Comparison of ENCODE assay signal across 9 cellular contexts in genomic region chr4:53702334-53703266, GRCh38.
DNase-seq lines count a peak whose midpoint lies in the region; ATAC-seq lines count a peak whose summit lies in the region.
"Had no signal": no experiment of that assay in that cellular context is flagged by ENCODE, and none has a peak within 500 bp of the region (broad histone marks: within the 10 kb centered on the region; RNA-seq: fewer than 3 reads in every experiment).

No MANE protein-coding gene starts in this region.

- H3K9ac ChIP-seq in ES-I3 (ENCODE audit: low read depth, low read length) = peak overlapping the region; percentile 32; the same call in 1 of the 2 replicates

- no peaks in the 10 kb centered on the region for H3K27me3 ChIP-seq in layer of hippocampus (ENCODE audit: control insufficient read depth, insufficient read depth, low read length)

- peaks cover 55% of the 10 kb centered on the region for H3K4me1 Mint-ChIP-seq in stimulated activated memory B cell treated with anti-CD40 and anti-IgM and Interleukin-4, amounts not matched to agents 10 μg/mL and 1 μg/mL and 100 μg/mL, for 72 hours

- H3K27ac ChIP-seq in caudate nucleus (ENCODE audit: low read depth, low read length) (no peak overlapping the region), layer of hippocampus (ENCODE audit: low read depth, low read length) (peak overlapping the region; percentile 12)
- H3K27ac ChIP-seq: epithelial cell of prostate had no signal

- H3K36me3 ChIP-seq in ES-I3 (ENCODE audit: insufficient read depth, low read length) = no peaks in the 10 kb centered on the region

- peak; percentile 41 for DNase-seq in NOMO-1 treated with DMSO at 0.1 percent for 48 hours (lab: John Stamatoyannopoulos, UW; ENCODE audit: unreplicated experiment)
- peak in 47 of 61 donors; percentile 2 to 78 (median 40) for DNase-seq in caudate nucleus (lab: John Stamatoyannopoulos, UW)
- no peak for DNase-seq in activated CD8-positive, alpha-beta memory T cell treated with anti-CD3 and anti-CD28 coated beads, Interleukin-2, amount 50 U/mL, for 48 hours

- ATAC-seq in GM21390 (IDR thresholded peaks at IDR 0.05; ENCODE audit: unreplicated experiment) (peak; percentile 69), HG03575 (IDR thresholded peaks at IDR 0.05; ENCODE audit: extremely low read depth, insufficient number of reproducible peaks, low FRiP score, unreplicated experiment) (peak; percentile 63)
- peak; percentile 80 for ATAC-seq in stimulated activated memory B cell treated with anti-CD40 and anti-IgM and Interleukin-4, amounts not matched to agents 10 μg/mL and 1 μg/mL and 100 μg/mL, for 72 hours

- H3K9me3 Mint-ChIP-seq in stimulated activated memory B cell treated with anti-CD40 and anti-IgM and Interleukin-4, amounts not matched to agents 10 μg/mL and 1 μg/mL and 100 μg/mL, for 72 hours = peaks cover 7% of the 10 kb centered on the region

- H3K27ac Mint-ChIP-seq in stimulated activated memory B cell treated with anti-CD40 and anti-IgM and Interleukin-4, amounts not matched to agents 10 μg/mL and 1 μg/mL and 100 μg/mL, for 72 hours = peak overlapping the region; percentile 86

- H3K4me3 Mint-ChIP-seq in stimulated activated memory B cell treated with anti-CD40 and anti-IgM and Interleukin-4, amounts not matched to agents 10 μg/mL and 1 μg/mL and 100 μg/mL, for 72 hours = peak overlapping the region; percentile 74

- peaks cover 5% of the 10 kb centered on the region; the same call in 1 of the 2 replicates for H3K4me1 ChIP-seq in ES-I3 (ENCODE audit: insufficient read depth, low read length)

- H3K36me3 Mint-ChIP-seq in stimulated activated memory B cell treated with anti-CD40 and anti-IgM and Interleukin-4, amounts not matched to agents 10 μg/mL and 1 μg/mL and 100 μg/mL, for 72 hours = peaks cover 8% of the 10 kb centered on the region

- H3K27me3 Mint-ChIP-seq in stimulated activated memory B cell treated with anti-CD40 and anti-IgM and Interleukin-4, amounts not matched to agents 10 μg/mL and 1 μg/mL and 100 μg/mL, for 72 hours = no peaks in the 10 kb centered on the region

- no peaks in the 10 kb centered on the region for H3K9me3 ChIP-seq in ES-I3 (ENCODE audit: control insufficient read depth, insufficient read depth, low read length)
